8 cellular contexts compared by ENCODE assay signal in the genomic region with DNA sequence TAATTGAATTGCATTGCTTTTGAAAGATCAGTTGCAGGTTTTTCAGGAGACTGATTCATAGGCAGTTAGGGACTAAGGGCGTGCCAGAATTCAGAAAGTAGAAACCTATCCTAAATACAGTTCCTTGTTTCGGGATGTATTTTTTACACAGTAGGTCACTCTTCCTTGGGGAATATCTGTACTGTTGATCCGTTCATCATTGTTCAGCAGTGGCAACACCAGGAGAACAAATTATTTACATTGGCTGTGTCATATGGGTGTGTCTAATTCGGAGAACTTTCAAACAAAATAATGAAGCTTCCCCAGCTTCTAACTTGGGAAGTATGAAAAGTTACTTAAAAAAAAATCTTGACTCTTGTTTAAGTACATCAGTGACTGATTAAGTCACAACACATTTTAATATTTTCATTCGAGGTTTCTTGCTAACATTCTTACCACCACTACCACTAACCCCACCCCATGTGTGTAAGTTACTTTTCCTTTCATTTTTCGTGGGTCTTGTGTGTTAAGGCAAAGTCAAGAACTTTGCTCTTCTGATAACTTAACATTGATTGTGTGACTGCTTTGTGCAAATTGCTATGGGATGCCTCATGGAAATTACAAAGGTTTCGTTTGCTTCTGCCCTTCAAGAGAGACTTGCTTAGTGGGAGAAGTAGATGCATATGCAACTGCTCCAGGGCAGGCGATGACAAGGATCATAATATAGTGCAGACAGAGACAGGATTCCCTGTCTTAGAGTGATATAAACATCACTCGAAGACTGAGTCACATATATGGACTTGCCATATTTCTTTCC. TPM values are rescaled to one million over a fixed set of nuclear protein-coding genes. Genes with fewer than 3 reads are reported as not detected.
A peak's percentile ranks its signal among the peaks of the same experiment; 100 is the strongest.
DNase-seq lines count a peak whose midpoint lies in the region; ATAC-seq lines count a peak whose summit lies in the region.

No MANE protein-coding gene starts in this region.

- peak; percentile 21 for DNase-seq in AG08395 (ENCODE audit: low spot score)
- DNase-seq in activated CD4-positive, alpha-beta memory T cell treated with anti-CD3 and anti-CD28 coated beads, Interleukin-2, amount 10 ng/mL, durations not matched to agents 7 days and 5 days, result peak; percentile 21
- peak; percentile 15 for DNase-seq in glomerular visceral epithelial cell (ENCODE audit: extremely low spot score)
- no peak for DNase-seq in stimulated activated effector memory CD8-positive, alpha-beta T cell treated with anti-CD3 and anti-CD28 coated beads, Interleukin-12 subunit alpha, Interleukin-12 subunit beta, amount 100 ng/mL, for 72 hours (ENCODE audit: low spot score in 2 of 2)
- DNase-seq in NCI-H524 (lab: John Stamatoyannopoulos, UW), result no peak
- DNase-seq in NCI-H1694 treated with DMSO at 0.1 percent for 48 hours (lab: John Stamatoyannopoulos, UW), result no peak

- ATAC-seq in GM18520 (IDR thresholded peaks at IDR 0.05; ENCODE audit: unreplicated experiment) (peak; percentile 40), HG03159 (IDR thresholded peaks at IDR 0.05; ENCODE audit: unreplicated experiment) (peak; percentile 49)
- ATAC-seq in stimulated activated effector memory CD8-positive, alpha-beta T cell treated with anti-CD3 and anti-CD28 coated beads, Interleukin-12 subunit alpha, Interleukin-12 subunit beta, amount 100 ng/mL, for 72 hours, result peak; percentile 84

- H3K4me1 Mint-ChIP-seq in activated CD4-positive, alpha-beta memory T cell treated with anti-CD3 and anti-CD28 coated beads, Interleukin-2, amount 10 ng/mL, durations not matched to agents 7 days and 5 days, result peaks cover 38% of the 10 kb centered on the region
- peaks cover 27% of the 10 kb centered on the region for H3K4me1 Mint-ChIP-seq in stimulated activated effector memory CD8-positive, alpha-beta T cell treated with anti-CD3 and anti-CD28 coated beads, Interleukin-12 subunit alpha, Interleukin-12 subunit beta, amount 100 ng/mL, for 72 hours

- POLR2A ChIA-PET in activated CD4-positive, alpha-beta memory T cell treated with anti-CD3 and anti-CD28 coated beads, Interleukin-2, amount 10 ng/mL, durations not matched to agents 7 days and 5 days (lab: Charles Lee), result interaction anchor here (1.0 to 3.5 kb wide), 5 partner anchors 11 to 364 kb away, joined by 3 to 18 read pairs (median 3); a partner anchor contains a TSS

- no peaks in the 10 kb centered on the region for H3K27me3 Mint-ChIP-seq in activated CD4-positive, alpha-beta memory T cell treated with anti-CD3 and anti-CD28 coated beads, Interleukin-2, amount 10 ng/mL, durations not matched to agents 7 days and 5 days

- H3K36me3 Mint-ChIP-seq in activated CD4-positive, alpha-beta memory T cell treated with anti-CD3 and anti-CD28 coated beads, Interleukin-2, amount 10 ng/mL, durations not matched to agents 7 days and 5 days (ENCODE audit: low read depth), result no peaks in the 10 kb centered on the region
- no peaks in the 10 kb centered on the region for H3K36me3 Mint-ChIP-seq in stimulated activated effector memory CD8-positive, alpha-beta T cell treated with anti-CD3 and anti-CD28 coated beads, Interleukin-12 subunit alpha, Interleukin-12 subunit beta, amount 100 ng/mL, for 72 hours

- peak overlapping the region; percentile 90 for H3K4me3 Mint-ChIP-seq in activated CD4-positive, alpha-beta memory T cell treated with anti-CD3 and anti-CD28 coated beads, Interleukin-2, amount 10 ng/mL, durations not matched to agents 7 days and 5 days
- peak overlapping the region; percentile 67 for H3K4me3 Mint-ChIP-seq in stimulated activated effector memory CD8-positive, alpha-beta T cell treated with anti-CD3 and anti-CD28 coated beads, Interleukin-12 subunit alpha, Interleukin-12 subunit beta, amount 100 ng/mL, for 72 hours

- H3K27ac Mint-ChIP-seq in activated CD4-positive, alpha-beta memory T cell treated with anti-CD3 and anti-CD28 coated beads, Interleukin-2, amount 10 ng/mL, durations not matched to agents 7 days and 5 days, result peak overlapping the region; percentile 91
- peak overlapping the region; percentile 45 for H3K27ac Mint-ChIP-seq in stimulated activated effector memory CD8-positive, alpha-beta T cell treated with anti-CD3 and anti-CD28 coated beads, Interleukin-12 subunit alpha, Interleukin-12 subunit beta, amount 100 ng/mL, for 72 hours

- CTCF ChIA-PET in activated CD4-positive, alpha-beta memory T cell treated with anti-CD3 and anti-CD28 coated beads, Interleukin-2, amount 10 ng/mL, durations not matched to agents 7 days and 5 days (lab: Charles Lee), result interaction anchor here (0.6 to 3.3 kb wide), 8 partner anchors 11 to 455 kb away, joined by 3 to 34 read pairs (median 5); no protein-coding TSS in a partner anchor

- H3K9me3 Mint-ChIP-seq in activated CD4-positive, alpha-beta memory T cell treated with anti-CD3 and anti-CD28 coated beads, Interleukin-2, amount 10 ng/mL, durations not matched to agents 7 days and 5 days, result no peaks in the 10 kb centered on the region
- no peaks in the 10 kb centered on the region for H3K9me3 Mint-ChIP-seq in stimulated activated effector memory CD8-positive, alpha-beta T cell treated with anti-CD3 and anti-CD28 coated beads, Interleukin-12 subunit alpha, Interleukin-12 subunit beta, amount 100 ng/mL, for 72 hours

RNA-seq across cellular contexts. Expression of a gene that starts 43.8 kb away (rescaled TPM):
- 100 to 1,000 TPM; 118 to 120 TPM for total RNA-seq in activated CD4-positive, alpha-beta memory T cell treated with anti-CD3 and anti-CD28 coated beads, Interleukin-2, amount 10 ng/mL, durations not matched to agents 7 days and 5 days

Comparison
In these comparisons a context has a peak if more than half of its experiments do, and no peak if none do; other contexts are left out.
1. DNase-seq: peak in AG08395 (single experiment), activated CD4-positive, alpha-beta memory T cell treated with anti-CD3 and anti-CD28 coated beads, Interleukin-2, amount 10 ng/mL, durations not matched to agents 7 days and 5 days (single experiment) and glomerular visceral epithelial cell (single experiment); none in stimulated activated effector memory CD8-positive, alpha-beta T cell treated with anti-CD3 and anti-CD28 coated beads, Interleukin-12 subunit alpha, Interleukin-12 subunit beta, amount 100 ng/mL, for 72 hours (0 of 2), NCI-H524 (0 of 2) and NCI-H1694 treated with DMSO at 0.1 percent for 48 hours (single experiment).
2. Peak in every context shown above with its lines, with median percentiles within 50 percentile points of each other: ATAC-seq.